Comparison of ENCODE assay signal across 16 cellular contexts in genomic region chr2:224195954-224196571, GRCh38.
DNase-seq lines count a peak whose midpoint lies in the region; TF ChIP-seq lines count a peak whose summit lies in the region.
"Had no signal": no experiment of that assay in that cellular context is flagged by ENCODE, and none has a peak within 500 bp of the region (broad histone marks: within the 10 kb centered on the region; RNA-seq: fewer than 3 reads in every experiment).

No MANE protein-coding gene starts in this region.

- H3K4me1 ChIP-seq in left ventricle myocardium inferior: peaks cover 3% of the 10 kb centered on the region
- H3K4me1 ChIP-seq: breast epithelium had no signal

- TF ChIP-seq CTCF in left ventricle myocardium inferior (IDR thresholded peaks at IDR 0.05; ENCODE audit: borderline replicate concordance): no peak

- no peaks in the 10 kb centered on the region for H3K36me3 ChIP-seq in left ventricle myocardium inferior
- H3K36me3 ChIP-seq: breast epithelium, tibial nerve had no signal

- intact Hi-C loops in left ventricle myocardium inferior (cut with micrococcal nuclease): no loop called here

- DNase-seq in C1 segment of cervical spinal cord (lab: John Stamatoyannopoulos, UW) (peak in 12 of 14 donors; percentile 11 to 48 (median 34)), caudate nucleus (lab: John Stamatoyannopoulos, UW) (peak in 47 of 61 donors; percentile 3 to 79 (median 43)), left ventricle myocardium inferior (peak; percentile 22), occipital lobe (lab: John Stamatoyannopoulos, UW) (peak; percentile 14), SHP77 (lab: John Stamatoyannopoulos, UW) (no peak), NCI-H2107 treated with DMSO at 0.1 percent for 48 hours (lab: John Stamatoyannopoulos, UW; ENCODE audit: unreplicated experiment) (no peak), KBM-7 (no peak), NCI-H2171 (lab: John Stamatoyannopoulos, UW) (no peak)
- DNase-seq: activated CD8-positive, alpha-beta memory T cell treated with anti-CD3 and anti-CD28 coated beads for 24 hours; activated naive CD8-positive, alpha-beta T cell treated with anti-CD3 and anti-CD28 coated beads for 36 hours; DMS153; Karpas-422; T1000 had no signal

- peaks cover 7% of the 10 kb centered on the region for H3K9me3 ChIP-seq in left ventricle myocardium inferior (replicated peaks)
- H3K9me3 ChIP-seq: tibial nerve had no signal

- H3K4me3 ChIP-seq in left ventricle myocardium inferior: no peak overlapping the region
- H3K4me3 ChIP-seq: breast epithelium, tibial nerve had no signal

- in situ Hi-C loops in KBM-7 (cut with MboI; ENCODE audit: low pct_unique_long_range_greater_than_20kb, low sequenced_read_pairs): no loop called here

- H3K27ac ChIP-seq in caudate nucleus (ENCODE audit: low read depth, low read length): no peak overlapping the region
- H3K27ac ChIP-seq in left ventricle myocardium inferior (replicated peaks): peak overlapping the region; percentile 61
- H3K27ac ChIP-seq: breast epithelium, C4-2B had no signal

- H3K27me3 ChIP-seq in left ventricle myocardium inferior (ENCODE audit: low read depth): no peaks in the 10 kb centered on the region
- H3K27me3 ChIP-seq: breast epithelium, tibial nerve had no signal

Comparison
In these comparisons a context has a peak if more than half of its experiments do, and no peak if none do; other contexts are left out.
1. DNase-seq: peak in C1 segment of cervical spinal cord (12 of 14), caudate nucleus (47 of 61), left ventricle myocardium inferior (single experiment) and occipital lobe (single experiment); none in SHP77 (0 of 2), NCI-H2107 treated with DMSO at 0.1 percent for 48 hours (single experiment), KBM-7 (single experiment) and NCI-H2171 (single experiment).